In genomic region chr4:156609421-156609820, GRCh38 we compare ENCODE assay signal across 24 cellular contexts.
DNase-seq lines count a peak whose midpoint lies in the region; ATAC-seq, FAIRE-seq and TF ChIP-seq lines count a peak whose summit lies in the region.
"Had no signal": no experiment of that assay in that cellular context is flagged by ENCODE, and none has a peak within 500 bp of the region (broad histone marks: within the 10 kb centered on the region; RNA-seq: fewer than 3 reads in every experiment).

No MANE protein-coding gene starts in this region.

- POLR2A ChIA-PET in CD8-positive, alpha-beta memory T cell (lab: Charles Lee): no interaction called here

- no peaks in the 10 kb centered on the region for H3K36me3 Mint-ChIP-seq in astrocyte (ENCODE audit: low read depth, unreplicated experiment)
- H3K36me3 Mint-ChIP-seq in CD8-positive, alpha-beta memory T cell: no peaks in the 10 kb centered on the region
- H3K36me3 Mint-ChIP-seq: naive B cell had no signal

- ATAC-seq in lower lobe of right lung (no peak), GM18873 (IDR thresholded peaks at IDR 0.05; ENCODE audit: low FRiP score, unreplicated experiment) (no peak)
- ATAC-seq: activated CD4-positive, alpha-beta T cell treated with anti-CD3 and anti-CD28 coated beads for 36 hours; gastrocnemius medialis had no signal

- in situ Hi-C loops in transverse colon (cut with MboI; ENCODE audit: low pct_ligation_motif_present in 1 of 4, low pct_unique_long_range_greater_than_20kb in 1 of 4, low sequenced_read_pairs in 3 of 4): no loop called here

- no peaks in the 10 kb centered on the region for H4K20me1 ChIP-seq in astrocyte (ENCODE audit: insufficient read depth, low read length)

- no peak overlapping the region for H3K4me3 ChIP-seq in astrocyte (ENCODE audit: insufficient read depth, low read depth, low read length)
- no peak overlapping the region for H3K4me3 ChIP-seq in lower lobe of right lung
- H3K4me3 ChIP-seq in transverse colon: no peak overlapping the region
- no peak overlapping the region for H3K4me3 ChIP-seq in CD8-positive, alpha-beta memory T cell (ENCODE audit: low read length)
- H3K4me3 ChIP-seq: esophagus muscularis mucosa, gastrocnemius medialis, PC-9, testis had no signal

- H3K4me1 Mint-ChIP-seq in astrocyte (ENCODE audit: low read depth, unreplicated experiment): peaks cover 30% of the 10 kb centered on the region
- no peaks in the 10 kb centered on the region for H3K4me1 Mint-ChIP-seq in CD8-positive, alpha-beta memory T cell
- H3K4me1 Mint-ChIP-seq: activated CD4-positive, alpha-beta T cell treated with anti-CD3 and anti-CD28 coated beads for 36 hours; naive B cell had no signal

- no peak for TF ChIP-seq CTCF in astrocyte (IDR thresholded peaks at IDR 0.05; ENCODE audit: insufficient read depth, low read depth, low read length)
- no peak for TF ChIP-seq CTCF in lower lobe of right lung (IDR thresholded peaks at IDR 0.05)
- no peak for TF ChIP-seq CTCF in transverse colon (IDR thresholded peaks at IDR 0.05)

- H3K4me1 ChIP-seq in astrocyte (ENCODE audit: insufficient read depth, low read length): peaks cover 13% of the 10 kb centered on the region
- H3K4me1 ChIP-seq in lower lobe of right lung: no peaks in the 10 kb centered on the region
- H3K4me1 ChIP-seq in transverse colon: no peaks in the 10 kb centered on the region
- H3K4me1 ChIP-seq in CD8-positive, alpha-beta memory T cell (ENCODE audit: insufficient read depth, low read length): no peaks in the 10 kb centered on the region
- H3K4me1 ChIP-seq: gastrocnemius medialis, testis had no signal

- no peak overlapping the region for H3K9ac ChIP-seq in astrocyte (ENCODE audit: low read length)

- WGBS in transverse colon (ENCODE audit: low coverage in 1 of 2), 2 donors: 50 to 79% methylated on average over 1 of the region's 1 CpG

- H3K27ac ChIP-seq in astrocyte (ENCODE audit: low read depth, low read length) (no peak overlapping the region), lower lobe of right lung (no peak overlapping the region), transverse colon (no peak overlapping the region)
- H3K27ac ChIP-seq in CD8-positive, alpha-beta memory T cell (ENCODE audit: low read depth, low read length): no peak overlapping the region
- H3K27ac ChIP-seq: 22Rv1, esophagus muscularis mucosa, gastrocnemius medialis, PC-9, testis had no signal

- H3K27ac Mint-ChIP-seq in astrocyte (ENCODE audit: unreplicated experiment): no peak overlapping the region
- no peak overlapping the region for H3K27ac Mint-ChIP-seq in CD8-positive, alpha-beta memory T cell
- H3K27ac Mint-ChIP-seq: activated CD4-positive, alpha-beta T cell treated with anti-CD3 and anti-CD28 coated beads for 36 hours; CD4-positive, alpha-beta T cell had no signal

- no peaks in the 10 kb centered on the region for H3K36me3 ChIP-seq in astrocyte (ENCODE audit: insufficient read depth, low read length)
- no peaks in the 10 kb centered on the region for H3K36me3 ChIP-seq in lower lobe of right lung
- H3K36me3 ChIP-seq in transverse colon: no peaks in the 10 kb centered on the region
- H3K36me3 ChIP-seq in CD8-positive, alpha-beta memory T cell (ENCODE audit: insufficient read depth, low read length): no peaks in the 10 kb centered on the region
- H3K36me3 ChIP-seq: esophagus muscularis mucosa, gastrocnemius medialis had no signal

- H2AFZ ChIP-seq in astrocyte (ENCODE audit: low read depth, low read length): no peak overlapping the region
- H2AFZ ChIP-seq: PC-9 had no signal

- H3K4me2 ChIP-seq in astrocyte (ENCODE audit: low read length): no peak overlapping the region
- H3K4me2 ChIP-seq: PC-9 had no signal

- no peaks in the 10 kb centered on the region for H3K9me3 ChIP-seq in astrocyte (ENCODE audit: insufficient read depth, low read depth, low read length)
- H3K9me3 ChIP-seq in lower lobe of right lung: no peaks in the 10 kb centered on the region
- no peaks in the 10 kb centered on the region for H3K9me3 ChIP-seq in transverse colon
- H3K9me3 ChIP-seq in CD8-positive, alpha-beta memory T cell (ENCODE audit: low read length): no peaks in the 10 kb centered on the region
- H3K9me3 ChIP-seq: esophagus muscularis mucosa, gastrocnemius medialis, testis had no signal

- no peak for TF ChIP-seq POLR2A in transverse colon (IDR thresholded peaks at IDR 0.05)

- CTCF ChIA-PET in CD8-positive, alpha-beta memory T cell (lab: Charles Lee): no interaction called here

- DNase-seq in DMS 273 (lab: John Stamatoyannopoulos, UW; ENCODE audit: unreplicated experiment) (peak; percentile 2), DMS 273 treated with DMSO at 0.1 percent for 48 hours (lab: John Stamatoyannopoulos, UW) (no peak), astrocyte (ENCODE audit: low read depth) (peak; percentile 22), lower lobe of right lung (peak; percentile 48), transverse colon (peak; percentile 8), SHP77 (lab: John Stamatoyannopoulos, UW) (no peak)
- no peak for DNase-seq in CD8-positive, alpha-beta memory T cell
- DNase-seq: activated CD4-positive, alpha-beta T cell treated with anti-CD3 and anti-CD28 coated beads for 36 hours; activated T-cell treated with anti-CD3 and anti-CD28 coated beads, Interleukin-2, amount 50 U/mL, for 1 hour; CD4-positive, alpha-beta T cell; cortex of kidney; naive B cell; NCI-H1436; occipital lobe; PC-9; stimulated activated CD4-positive, alpha-beta T cell treated with anti-CD3 and anti-CD28 coated beads, Interleukin-12 subunit alpha, Interleukin-12 subunit beta, amount 100 ng/mL, for 4 hours; stimulated activated CD4-positive, alpha-beta T cell treated with anti-CD3 and anti-CD28 coated beads, Interleukin-4, amount 100 ng/mL, for 24 hours; stimulated activated naive CD4-positive, alpha-beta T cell; testis had no signal

- no peak for FAIRE-seq in astrocyte (lab: Jason Lieb, UNC)
- FAIRE-seq: bronchial epithelial cell had no signal

- TF ChIP-seq EP300 in transverse colon (IDR thresholded peaks at IDR 0.05; ENCODE audit: low read depth): no peak

- no peaks in the 10 kb centered on the region for H3K27me3 Mint-ChIP-seq in astrocyte (ENCODE audit: low read depth, unreplicated experiment)
- H3K27me3 Mint-ChIP-seq in CD8-positive, alpha-beta memory T cell: no peaks in the 10 kb centered on the region
- H3K27me3 Mint-ChIP-seq: activated CD4-positive, alpha-beta T cell treated with anti-CD3 and anti-CD28 coated beads for 36 hours; CD4-positive, alpha-beta T cell; naive B cell had no signal

- no peaks in the 10 kb centered on the region for H3K79me2 ChIP-seq in astrocyte (ENCODE audit: insufficient read depth, low read length)

- no peak overlapping the region for H3K4me3 Mint-ChIP-seq in astrocyte (ENCODE audit: unreplicated experiment)
- no peak overlapping the region for H3K4me3 Mint-ChIP-seq in CD8-positive, alpha-beta memory T cell
- H3K4me3 Mint-ChIP-seq: activated CD4-positive, alpha-beta T cell treated with anti-CD3 and anti-CD28 coated beads for 36 hours; CD4-positive, alpha-beta T cell; naive B cell had no signal

- peaks cover 1% of the 10 kb centered on the region for H3K9me3 Mint-ChIP-seq in astrocyte (ENCODE audit: unreplicated experiment)
- H3K9me3 Mint-ChIP-seq in CD8-positive, alpha-beta memory T cell: peaks cover 0 to 5% (median 4%) of the 10 kb centered on the region in 5 donors

- intact Hi-C loops in lower lobe of right lung (cut with DNase I) (no loop called here), transverse colon (cut with DNase I; ENCODE audit: low total_unique reads) (no loop called here)

- H3K27me3 ChIP-seq in astrocyte (ENCODE audit: insufficient read depth, low read length) (no peaks in the 10 kb centered on the region), lower lobe of right lung (ENCODE audit: low read depth) (no peaks in the 10 kb centered on the region), transverse colon (no peaks in the 10 kb centered on the region)
- H3K27me3 ChIP-seq in CD8-positive, alpha-beta memory T cell (ENCODE audit: insufficient read depth, low read length, poor library complexity, severe bottlenecking): no peaks in the 10 kb centered on the region
- H3K27me3 ChIP-seq: esophagus muscularis mucosa, gastrocnemius medialis, testis had no signal

Comparison
In these comparisons a context has a peak if more than half of its experiments do, and no peak if none do; other contexts are left out.
1. DNase-seq: peak in DMS 273 (single experiment), astrocyte (single experiment), lower lobe of right lung (single experiment) and transverse colon (single experiment); none in DMS 273 treated with DMSO at 0.1 percent for 48 hours (single experiment), SHP77 (0 of 2) and CD8-positive, alpha-beta memory T cell (0 of 5).